ENCODE assay signal across 21 cellular contexts in the genomic region with DNA sequence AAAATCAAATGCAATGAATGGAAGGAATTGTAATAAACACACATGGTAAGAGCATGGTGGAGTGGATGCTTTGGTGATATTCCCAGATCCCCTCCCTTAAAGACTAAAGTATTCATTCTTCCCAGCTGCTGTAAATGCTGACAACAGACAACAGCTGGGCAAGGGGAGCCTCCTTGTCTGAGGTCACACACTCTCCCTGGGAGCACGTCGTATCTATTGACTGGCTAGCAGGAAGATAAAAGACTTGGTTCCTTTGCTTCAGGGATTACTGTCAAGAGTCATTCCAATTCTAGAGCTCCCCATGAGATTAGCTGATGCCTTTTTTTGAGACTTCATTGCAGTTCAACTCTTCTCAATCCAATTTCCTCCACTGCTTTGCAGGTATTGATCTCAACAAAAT.
"Had no signal": no experiment of that assay in that cellular context is flagged by ENCODE, and none has a peak within 500 bp of the region (broad histone marks: within the 10 kb centered on the region; RNA-seq: fewer than 3 reads in every experiment).

No MANE protein-coding gene starts in this region.

- H3K27ac Mint-ChIP-seq: activated B cell treated with CpG ODN at 0.5 μM for 24 hours; activated CD4-positive, alpha-beta T cell treated with anti-CD3 and anti-CD28 coated beads, Interleukin-2, amount 10 ng/mL, durations not matched to agents 24 days and 14 days; activated CD8-positive, alpha-beta T cell treated with anti-CD3 and anti-CD28 coated beads, Interleukin-2, amount 10 ng/mL, durations not matched to agents 7 days and 5 days; activated naive CD4-positive, alpha-beta T cell treated with anti-CD3 and anti-CD28 coated beads, Interleukin-2, amount 50 U/mL, for 72 hours; activated T-cell treated with anti-CD3 and anti-CD28 coated beads, Interleukin-2, amount 50 U/mL, for 72 hours; natural killer cell had no signal

- H3K9me3 Mint-ChIP-seq: activated CD4-positive, alpha-beta T cell treated with anti-CD3 and anti-CD28 coated beads, Interleukin-2, amount 10 ng/mL, durations not matched to agents 24 days and 14 days had no signal

- ATAC-seq: activated CD8-positive, alpha-beta T cell treated with anti-CD3 and anti-CD28 coated beads, Interleukin-2, amount 10 ng/mL, durations not matched to agents 7 days and 5 days; activated naive CD4-positive, alpha-beta T cell treated with anti-CD3 and anti-CD28 coated beads, Interleukin-2, amount 50 U/mL, for 72 hours; activated T-cell treated with anti-CD3 and anti-CD28 coated beads, Interleukin-2, amount 50 U/mL, for 72 hours; body of pancreas; foreskin keratinocyte; left colon; natural killer cell; psoas muscle; sciatic nerve had no signal

- H3K4me3 ChIP-seq: body of pancreas, colonic mucosa, psoas muscle, stomach, testis, upper lobe of left lung had no signal

- H3K27me3 Mint-ChIP-seq: activated B cell treated with CpG ODN at 0.5 μM for 24 hours; activated CD4-positive, alpha-beta T cell treated with anti-CD3 and anti-CD28 coated beads, Interleukin-2, amount 10 ng/mL, durations not matched to agents 24 days and 14 days had no signal

- H3K36me3 Mint-ChIP-seq: activated naive CD4-positive, alpha-beta T cell treated with anti-CD3 and anti-CD28 coated beads, Interleukin-2, amount 50 U/mL, for 72 hours; natural killer cell had no signal

- DNase-seq: activated B cell treated with CpG ODN at 0.5 μM for 24 hours; activated CD4-positive, alpha-beta T cell treated with anti-CD3 and anti-CD28 coated beads, Interleukin-2, amount 10 ng/mL, durations not matched to agents 24 days and 14 days; activated CD8-positive, alpha-beta memory T cell treated with anti-CD3 and anti-CD28 coated beads, Interleukin-2, amount 50 U/mL, for 4 hours; activated CD8-positive, alpha-beta T cell treated with anti-CD3 and anti-CD28 coated beads, Interleukin-2, amount 10 ng/mL, durations not matched to agents 7 days and 5 days; activated gamma-delta T cell; activated T-cell treated with anti-CD3 and anti-CD28 coated beads, Interleukin-2, amount 50 U/mL, for 72 hours; body of pancreas; central memory CD4-positive, alpha-beta T cell; colonic mucosa; effector CD8-positive, alpha-beta T cell; foreskin keratinocyte; left colon; natural killer cell; psoas muscle; stimulated activated CD4-positive, alpha-beta T cell treated with anti-CD3 and anti-CD28 coated beads, Interleukin-1b, Interleukin-23, amount 100 ng/mL, for 48 hours; stomach; T-helper 2 cell; testis; upper lobe of left lung had no signal

- H3K4me3 Mint-ChIP-seq: activated B cell treated with CpG ODN at 0.5 μM for 24 hours; activated CD4-positive, alpha-beta T cell treated with anti-CD3 and anti-CD28 coated beads, Interleukin-2, amount 10 ng/mL, durations not matched to agents 24 days and 14 days; activated CD8-positive, alpha-beta T cell treated with anti-CD3 and anti-CD28 coated beads, Interleukin-2, amount 10 ng/mL, durations not matched to agents 7 days and 5 days; activated T-cell treated with anti-CD3 and anti-CD28 coated beads, Interleukin-2, amount 50 U/mL, for 72 hours; natural killer cell had no signal

- H3K4me1 Mint-ChIP-seq: activated CD4-positive, alpha-beta T cell treated with anti-CD3 and anti-CD28 coated beads, Interleukin-2, amount 10 ng/mL, durations not matched to agents 24 days and 14 days; natural killer cell had no signal
